Comparison of ENCODE assay signal across 11 cellular contexts in genomic region chr7:137670521-137671064, GRCh38.
DNase-seq lines count a peak whose midpoint lies in the region; ATAC-seq, FAIRE-seq and TF ChIP-seq lines count a peak whose summit lies in the region.
"Had no signal": no experiment of that assay in that cellular context is flagged by ENCODE, and none has a peak within 500 bp of the region (broad histone marks: within the 10 kb centered on the region; RNA-seq: fewer than 3 reads in every experiment).

No MANE protein-coding gene starts in this region.

- peak overlapping the region; percentile 91 for H3K27ac ChIP-seq in astrocyte (ENCODE audit: low read depth, low read length)
- no peak overlapping the region for H3K27ac ChIP-seq in neural cell (ENCODE audit: low read length)
- H3K27ac ChIP-seq: pancreas had no signal

- peaks cover 2% of the 10 kb centered on the region for H3K36me3 Mint-ChIP-seq in astrocyte (ENCODE audit: low read depth, unreplicated experiment)
- no peaks in the 10 kb centered on the region for H3K36me3 Mint-ChIP-seq in activated CD8-positive, alpha-beta T cell treated with anti-CD3 and anti-CD28 coated beads for 36 hours (ENCODE audit: low read depth)

- H3K27ac Mint-ChIP-seq in astrocyte (ENCODE audit: unreplicated experiment): peak overlapping the region; percentile 49
- H3K27ac Mint-ChIP-seq in activated CD8-positive, alpha-beta T cell treated with anti-CD3 and anti-CD28 coated beads for 36 hours: no peak overlapping the region
- H3K27ac Mint-ChIP-seq: H9 had no signal

- TF ChIP-seq EP300 in neural cell (conservative IDR thresholded peaks at IDR 0.05; ENCODE audit: poor library complexity, severe bottlenecking): no peak

- H4K20me1 ChIP-seq in astrocyte (ENCODE audit: insufficient read depth, low read length) (no peaks in the 10 kb centered on the region), neural cell (ENCODE audit: insufficient read depth) (no peaks in the 10 kb centered on the region)

- H3K9ac ChIP-seq in astrocyte (ENCODE audit: low read length): peak overlapping the region; percentile 48
- H3K9ac ChIP-seq in neural cell (ENCODE audit: low read length): no peak overlapping the region

- no peak for TF ChIP-seq RAD21 in neural cell (conservative IDR thresholded peaks at IDR 0.05)

- CTCF ChIA-PET in activated CD8-positive, alpha-beta T cell treated with anti-CD3 and anti-CD28 coated beads for 36 hours (lab: Charles Lee): interaction anchor here (0.7 to 3.8 kb wide), 3 partner anchors 14 to 15 kb away, joined by 3 to 21 read pairs (median 3); no protein-coding TSS in a partner anchor

- FAIRE-seq in GM12892 (lab: Jason Lieb, UNC): peak; percentile 68
- no peak for FAIRE-seq in astrocyte (lab: Jason Lieb, UNC)
- FAIRE-seq: pancreas had no signal

- TF ChIP-seq CTCF in astrocyte (IDR thresholded peaks at IDR 0.05; ENCODE audit: insufficient read depth, low read depth, low read length) (no peak), neural cell (IDR thresholded peaks at IDR 0.05; ENCODE audit: poor library complexity, severe bottlenecking) (no peak)
- no peak for TF ChIP-seq CTCF in activated CD8-positive, alpha-beta T cell treated with anti-CD3 and anti-CD28 coated beads for 36 hours (IDR thresholded peaks at IDR 0.05)

- H3K9me2 ChIP-seq in neural cell (ENCODE audit: insufficient read depth, low read length): no peaks in the 10 kb centered on the region

- peaks cover 46% of the 10 kb centered on the region for H3K4me1 ChIP-seq in astrocyte (ENCODE audit: insufficient read depth, low read length)
- H3K4me1 ChIP-seq: pancreas had no signal

- H3K9me3 ChIP-seq in astrocyte (ENCODE audit: insufficient read depth, low read depth, low read length): no peaks in the 10 kb centered on the region
- no peaks in the 10 kb centered on the region for H3K9me3 ChIP-seq in neural cell (ENCODE audit: low read length)
- H3K9me3 ChIP-seq: pancreas had no signal

- H3K27me3 ChIP-seq in astrocyte (ENCODE audit: insufficient read depth, low read length) (no peaks in the 10 kb centered on the region), neural cell (ENCODE audit: insufficient read depth, low read depth, low read length) (no peaks in the 10 kb centered on the region)

- H2AFZ ChIP-seq in astrocyte (ENCODE audit: low read depth, low read length) (no peak overlapping the region), neural cell (ENCODE audit: low read depth, low read length) (no peak overlapping the region)

- no peaks in the 10 kb centered on the region for H3K27me3 Mint-ChIP-seq in astrocyte (ENCODE audit: low read depth, unreplicated experiment)
- H3K27me3 Mint-ChIP-seq in activated CD8-positive, alpha-beta T cell treated with anti-CD3 and anti-CD28 coated beads for 36 hours: peaks cover 16% of the 10 kb centered on the region

- no peaks in the 10 kb centered on the region for H3F3A ChIP-seq in neural cell (ENCODE audit: insufficient read depth, low read length, poor library complexity, severe bottlenecking)

- peaks cover 41% of the 10 kb centered on the region for H3K4me1 Mint-ChIP-seq in astrocyte (ENCODE audit: low read depth, unreplicated experiment)
- no peaks in the 10 kb centered on the region for H3K4me1 Mint-ChIP-seq in activated CD8-positive, alpha-beta T cell treated with anti-CD3 and anti-CD28 coated beads for 36 hours (ENCODE audit: low read depth)

- no peaks in the 10 kb centered on the region for H3K36me3 ChIP-seq in astrocyte (ENCODE audit: insufficient read depth, low read length)
- no peaks in the 10 kb centered on the region for H3K36me3 ChIP-seq in neural cell (ENCODE audit: insufficient read depth, low read length)
- H3K36me3 ChIP-seq: pancreas had no signal

- H3K4me3 Mint-ChIP-seq in astrocyte (ENCODE audit: unreplicated experiment): no peak overlapping the region
- no peak overlapping the region for H3K4me3 Mint-ChIP-seq in activated CD8-positive, alpha-beta T cell treated with anti-CD3 and anti-CD28 coated beads for 36 hours
- H3K4me3 Mint-ChIP-seq: H9 had no signal

- POLR2A ChIA-PET in activated CD8-positive, alpha-beta T cell treated with anti-CD3 and anti-CD28 coated beads for 36 hours (lab: Charles Lee): no interaction called here

- peak; percentile 76 for ATAC-seq in HG02852 (IDR thresholded peaks at IDR 0.05; ENCODE audit: unreplicated experiment)
- no peak for ATAC-seq in HG03135 (IDR thresholded peaks at IDR 0.05; ENCODE audit: unreplicated experiment)
- ATAC-seq in activated CD8-positive, alpha-beta T cell treated with anti-CD3 and anti-CD28 coated beads for 36 hours: no peak
- ATAC-seq: pancreas had no signal

- no peaks in the 10 kb centered on the region for H3K9me3 Mint-ChIP-seq in astrocyte (ENCODE audit: unreplicated experiment)
- no peaks in the 10 kb centered on the region for H3K9me3 Mint-ChIP-seq in activated CD8-positive, alpha-beta T cell treated with anti-CD3 and anti-CD28 coated beads for 36 hours
- H3K9me3 Mint-ChIP-seq: H9 had no signal

- H3K79me2 ChIP-seq in astrocyte (ENCODE audit: insufficient read depth, low read length): no peaks in the 10 kb centered on the region
- no peaks in the 10 kb centered on the region for H3K79me2 ChIP-seq in neural cell (replicated peaks; ENCODE audit: insufficient read depth, low read length)

- H3K4me2 ChIP-seq in astrocyte (ENCODE audit: low read length): peak overlapping the region; percentile 42
- H3K4me2 ChIP-seq in neural cell (ENCODE audit: low read length): no peak overlapping the region

- no peak; the same call in 1 of the 2 replicates for TF ChIP-seq POLR2A in GM12892 (IDR thresholded peaks at IDR 0.05; ENCODE audit: low read depth, low read length)

- intact Hi-C loops in activated CD8-positive, alpha-beta T cell treated with anti-CD3 and anti-CD28 coated beads for 36 hours (cut with micrococcal nuclease): no loop called here

- DNase-seq in GM12892 (ENCODE audit: insufficient read length): no peak
- DNase-seq in astrocyte (ENCODE audit: low read depth): peak; percentile 64
- DNase-seq in NCI-H446 (lab: John Stamatoyannopoulos, UW): no peak
- no peak for DNase-seq in activated CD8-positive, alpha-beta T cell treated with anti-CD3 and anti-CD28 coated beads for 36 hours
- no peak for DNase-seq in NCI-H774 (lab: John Stamatoyannopoulos, UW)
- DNase-seq: H9, NCI-H1417 treated with DMSO at 0.1 percent for 48 hours, pancreas had no signal

- H3K4me3 ChIP-seq in astrocyte (ENCODE audit: insufficient read depth, low read depth, low read length) (no peak overlapping the region), neural cell (ENCODE audit: low read length) (peak overlapping the region; percentile 11)
- H3K4me3 ChIP-seq: pancreas had no signal

TF ChIP-seq in neural cell, 6 proteins besides CTCF, POLR2A, EP300 and RAD21:
- TF ChIP-seq SMC3 (conservative IDR thresholded peaks at IDR 0.05; ENCODE audit: poor library complexity) (no peak), REST (IDR thresholded peaks at IDR 0.05; ENCODE audit: borderline replicate concordance) (no peak), EZH2 (IDR thresholded peaks at IDR 0.05; ENCODE audit: borderline replicate concordance, insufficient read depth, low read length, poor library complexity, severe bottlenecking) (no peak), POLR2AphosphoS5 (IDR thresholded peaks at IDR 0.05) (no peak), TAF1 (IDR thresholded peaks at IDR 0.05; ENCODE audit: low read depth) (no peak), MXI1 (conservative IDR thresholded peaks at IDR 0.05; ENCODE audit: poor library complexity, severe bottlenecking) (no peak)
